In the genomic region with DNA sequence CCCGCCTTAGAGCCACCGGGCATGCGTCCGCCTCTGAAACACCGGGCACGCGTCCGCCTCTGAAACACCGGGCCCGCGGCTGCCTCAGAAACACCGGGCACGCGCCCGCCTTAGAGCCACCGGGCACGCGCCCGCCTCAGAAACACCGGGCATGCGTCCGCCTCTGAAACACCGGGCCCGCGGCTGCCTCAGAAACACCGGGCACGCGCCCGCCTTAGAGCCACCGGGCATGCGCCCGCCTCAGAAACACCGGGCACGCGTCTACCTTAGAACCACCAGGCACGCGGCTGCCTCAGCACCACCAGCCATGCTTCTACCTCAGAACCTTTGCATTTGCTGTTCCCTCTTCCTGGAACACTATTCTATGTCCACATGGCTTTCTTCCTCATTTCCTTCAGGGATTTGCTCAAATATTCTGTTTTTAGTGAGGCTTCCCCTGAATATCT, we compare ENCODE assay signal across 8 cellular contexts. TPM values are rescaled to one million over a fixed set of nuclear protein-coding genes. Genes with fewer than 3 reads are reported as not detected.
A peak's percentile ranks its signal among the peaks of the same experiment; 100 is the strongest.
DNase-seq lines count a peak whose midpoint lies in the region; ATAC-seq and TF ChIP-seq lines count a peak whose summit lies in the region.
"Not testable (repeated sequence)": the region's sequence is repeated elsewhere in the genome, so short reads cannot be mapped to it uniquely, and the experiment has no call there.

No MANE protein-coding gene starts in this region.

- peak overlapping the region; percentile 66; the same call in 1 of the 2 replicates for H3K9ac ChIP-seq in SK-N-SH
- peak overlapping the region; percentile 70 for H3K9ac ChIP-seq in neural cell (ENCODE audit: low read length)

- under 1% methylated on average over 15 of the region's 37 CpGs for WGBS in SK-N-SH (ENCODE audit: low lambda C conversion rate)
- WGBS in gastroesophageal sphincter (ENCODE audit: low coverage in 1 of 2), 2 donors: 0% methylated on average over 8 to 11 of the region's 37 CpGs

- in situ Hi-C loops in HAP-1 (cut with MboI; ENCODE audit: low sequenced_read_pairs): not testable (repeated sequence)

- H3K27ac ChIP-seq in SK-N-SH (ENCODE audit: low read depth in 2 of 2, low read length in 1 of 2) (peak overlapping the region; percentile 61 to 72), gastroesophageal sphincter (peak overlapping the region; percentile 32 to 86 (median 80)), neural cell (ENCODE audit: low read length) (peak overlapping the region; percentile 82)

- H3K27ac Mint-ChIP-seq in stimulated activated naive B cell treated with anti-CD40 and anti-IgM and Interleukin-4, amounts not matched to agents 10 μg/mL and 1 μg/mL and 100 μg/mL, for 72 hours: peak overlapping the region; percentile 92

- peak overlapping the region; percentile 29 for H3K4me3 ChIP-seq in HAP-1
- peak overlapping the region; percentile 45 to 74 for H3K4me3 ChIP-seq in SK-N-SH (ENCODE audit: low read depth in 2 of 2, low read length in 1 of 2)
- peak overlapping the region; percentile 40 to 60 for H3K4me3 ChIP-seq in gastroesophageal sphincter
- H3K4me3 ChIP-seq in neural cell (ENCODE audit: low read length): peak overlapping the region; percentile 64

- TF ChIP-seq EP300 in SK-N-SH (IDR thresholded peaks at IDR 0.05; ENCODE audit: borderline replicate concordance in 1 of 2, low read depth in 1 of 2, low read length in 1 of 2); gastroesophageal sphincter (IDR thresholded peaks at IDR 0.05); neural cell (conservative IDR thresholded peaks at IDR 0.05; ENCODE audit: poor library complexity, severe bottlenecking): not testable (repeated sequence)

- peak; percentile 96 for DNase-seq in DMS53 (lab: John Stamatoyannopoulos, UW)
- peak; percentile 40 to 71 for DNase-seq in HAP-1 (ENCODE audit: low spot score in 2 of 2)
- peak; percentile 60 for DNase-seq in NCI-H1105 (lab: John Stamatoyannopoulos, UW)
- DNase-seq in SK-N-SH: peak; percentile 80
- peak; percentile 78 for DNase-seq in activated naive CD4-positive, alpha-beta T cell treated with Interleukin-2 at 50 U/mL for 16 hours
- DNase-seq in stimulated activated naive B cell treated with anti-CD40 and anti-IgM and Interleukin-4, amounts not matched to agents 10 μg/mL and 1 μg/mL and 100 μg/mL, for 72 hours: peak; percentile 69

- TF ChIP-seq POLR2A in gastroesophageal sphincter (IDR thresholded peaks at IDR 0.05): not testable (repeated sequence)

- H3K9me2 ChIP-seq in SK-N-SH; neural cell (ENCODE audit: insufficient read depth, low read length): not testable (repeated sequence)

- not testable (repeated sequence) for TF ChIP-seq RAD21 in SK-N-SH (IDR thresholded peaks at IDR 0.05; ENCODE audit: low read length); neural cell (conservative IDR thresholded peaks at IDR 0.05)

- H3K4me2 ChIP-seq in SK-N-SH (peak overlapping the region; percentile 88), neural cell (ENCODE audit: low read length) (peak overlapping the region; percentile 66)

- H3K36me3 ChIP-seq in HAP-1 (replicated peaks); SK-N-SH (replicated peaks in 1 of 2; ENCODE audit: control insufficient read depth in 1 of 2, insufficient read depth in 2 of 2, low read length in 1 of 2); gastroesophageal sphincter; neural cell (ENCODE audit: insufficient read depth, low read length): not testable (repeated sequence)

- not testable (repeated sequence) for H3K27me3 ChIP-seq in HAP-1 (ENCODE audit: low read depth); SK-N-SH (ENCODE audit: insufficient read depth); gastroesophageal sphincter; neural cell (ENCODE audit: insufficient read depth, low read depth, low read length)

- not testable (repeated sequence) for H4K20me1 ChIP-seq in SK-N-SH (ENCODE audit: insufficient read depth); neural cell (ENCODE audit: insufficient read depth)

- POLR2A ChIA-PET in SK-N-SH (lab: Yijun Ruan, JAX): not testable (repeated sequence)

- not testable (repeated sequence) for H3K79me2 ChIP-seq in SK-N-SH (ENCODE audit: insufficient read depth); neural cell (replicated peaks; ENCODE audit: insufficient read depth, low read length)

- H3K4me1 Mint-ChIP-seq in stimulated activated naive B cell treated with anti-CD40 and anti-IgM and Interleukin-4, amounts not matched to agents 10 μg/mL and 1 μg/mL and 100 μg/mL, for 72 hours: peaks cover 4 to 17% of the 10 kb centered on the region in 2 donors

- not testable (repeated sequence) for H3K9me3 Mint-ChIP-seq in stimulated activated naive B cell treated with anti-CD40 and anti-IgM and Interleukin-4, amounts not matched to agents 10 μg/mL and 1 μg/mL and 100 μg/mL, for 72 hours

- H3K4me3 Mint-ChIP-seq in stimulated activated naive B cell treated with anti-CD40 and anti-IgM and Interleukin-4, amounts not matched to agents 10 μg/mL and 1 μg/mL and 100 μg/mL, for 72 hours: peak overlapping the region; percentile 81 to 88

- ATAC-seq in gastroesophageal sphincter: not testable (repeated sequence)
- ATAC-seq in stimulated activated naive B cell treated with anti-CD40 and anti-IgM and Interleukin-4, amounts not matched to agents 10 μg/mL and 1 μg/mL and 100 μg/mL, for 72 hours (replicated peaks): peak; percentile 90 to 91

- CTCF ChIA-PET in SK-N-SH (lab: Yijun Ruan, JAX): interaction anchor here (1.2 kb wide), 1 partner anchor 19 kb away, joined by 4 read pairs; no protein-coding TSS in a partner anchor

- not testable (repeated sequence) for H3K9me3 ChIP-seq in HAP-1; SK-N-SH; gastroesophageal sphincter; neural cell (ENCODE audit: low read length)

- H3K27me3 Mint-ChIP-seq in stimulated activated naive B cell treated with anti-CD40 and anti-IgM and Interleukin-4, amounts not matched to agents 10 μg/mL and 1 μg/mL and 100 μg/mL, for 72 hours: peaks cover 5 to 16% of the 10 kb centered on the region in 2 donors

- TF ChIP-seq CTCF in SK-N-SH (IDR thresholded peaks at IDR 0.05); gastroesophageal sphincter (IDR thresholded peaks at IDR 0.05); neural cell (IDR thresholded peaks at IDR 0.05; ENCODE audit: poor library complexity, severe bottlenecking): not testable (repeated sequence)

- not testable (repeated sequence) for H3K36me3 Mint-ChIP-seq in stimulated activated naive B cell treated with anti-CD40 and anti-IgM and Interleukin-4, amounts not matched to agents 10 μg/mL and 1 μg/mL and 100 μg/mL, for 72 hours

- peaks cover 16% of the 10 kb centered on the region for H3F3A ChIP-seq in SK-N-SH (replicated peaks; ENCODE audit: insufficient read depth)
- not testable (repeated sequence) for H3F3A ChIP-seq in neural cell (ENCODE audit: insufficient read depth, low read length, poor library complexity, severe bottlenecking)

- peak overlapping the region; percentile 99 for H2AFZ ChIP-seq in SK-N-SH (ENCODE audit: low read depth)
- peak overlapping the region; percentile 42 for H2AFZ ChIP-seq in neural cell (ENCODE audit: low read depth, low read length)

- H3K4me1 ChIP-seq in HAP-1; SK-N-SH (ENCODE audit: control insufficient read depth in 1 of 2, insufficient read depth in 2 of 2, low read depth in 1 of 2, low read length in 1 of 2); gastroesophageal sphincter: not testable (repeated sequence)

TF ChIP-seq in SK-N-SH, 30 proteins besides CTCF, POLR2A, EP300 and RAD21:
- TF ChIP-seq NRF1 (IDR thresholded peaks at IDR 0.05; ENCODE audit: low read depth, low read length): peak; percentile 68
- TF ChIP-seq, protein P1, sequence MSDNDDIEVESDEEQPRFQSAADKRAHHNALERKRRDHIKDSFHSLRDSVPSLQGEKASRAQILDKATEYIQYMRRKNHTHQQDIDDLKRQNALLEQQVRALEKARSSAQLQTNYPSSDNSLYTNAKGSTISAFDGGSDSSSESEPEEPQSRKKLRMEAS (IDR thresholded peaks at IDR 0.05; ENCODE audit: low read depth): peak; percentile 84
- TF ChIP-seq MXI1 (IDR thresholded peaks at IDR 0.05; ENCODE audit: low read depth, low read length): peak; percentile 85
- peak; percentile 14; the same call in 1 of the 2 replicates for TF ChIP-seq RCOR1 (IDR thresholded peaks at IDR 0.05; ENCODE audit: low read length)

TF ChIP-seq in neural cell, 6 proteins besides CTCF, POLR2A, EP300 and RAD21:
- TF ChIP-seq MXI1 (conservative IDR thresholded peaks at IDR 0.05; ENCODE audit: poor library complexity, severe bottlenecking) (peak; percentile 78), SMC3 (conservative IDR thresholded peaks at IDR 0.05; ENCODE audit: poor library complexity) (peak; percentile 15), POLR2AphosphoS5 (IDR thresholded peaks at IDR 0.05) (peak; percentile 73)

RNA-seq across cellular contexts. Expression of a gene that starts 58.4 kb away (rescaled TPM):
- polyA plus RNA-seq in SK-N-SH (2012; rRNA removed): 31.0 and 39.7 TPM in 2 replicates
- 33.1 and 38.6 TPM in 2 replicates for polyA plus RNA-seq in SK-N-SH (2012; cell fraction: cytosol; rRNA removed)
- polyA plus RNA-seq in SK-N-SH (2012; cell fraction: nucleus; rRNA removed): 49.1 and 103 TPM in 2 replicates
- 10 to 100 TPM; 36.8 to 78.3 (median 56.5) TPM for total RNA-seq in gastroesophageal sphincter
- polyA plus RNA-seq in neural cell: 249 and 270 TPM in 2 replicates
- 173 and 181 TPM in 2 replicates for polyA minus RNA-seq in neural cell
